8 cellular contexts compared by ENCODE assay signal in genomic region chrX:19991350-19991718, GRCh38. TPM values are rescaled to one million over a fixed set of nuclear protein-coding genes. Genes with fewer than 3 reads are reported as not detected.
DNase-seq lines count a peak whose midpoint lies in the region; ATAC-seq, FAIRE-seq and TF ChIP-seq lines count a peak whose summit lies in the region.

No MANE protein-coding gene starts in this region.

- no peaks in the 10 kb centered on the region for H3K9me3 Mint-ChIP-seq in osteocyte (ENCODE audit: unreplicated experiment)

- DNase-seq in COLO829 (ENCODE audit: low spot score) (peak; percentile 3), NAMALWA (ENCODE audit: low spot score) (peak; percentile 13), caudate nucleus (lab: John Stamatoyannopoulos, UW) (no peak), osteocyte (ENCODE audit: extremely low spot score, unreplicated experiment) (no peak), iPS-NIHi11 (ENCODE audit: low spot score) (no peak), HTR-8/SVneo (ENCODE audit: insufficient read length, low spot score) (no peak)

- no peaks in the 10 kb centered on the region for H3K27me3 Mint-ChIP-seq in osteocyte (ENCODE audit: unreplicated experiment)

- peak overlapping the region; percentile 84 for H3K27ac ChIP-seq in caudate nucleus (ENCODE audit: low read depth, low read length)

- peak overlapping the region; percentile 75 for H3K4me3 Mint-ChIP-seq in osteocyte (ENCODE audit: unreplicated experiment)

- H3K36me3 Mint-ChIP-seq in osteocyte (ENCODE audit: unreplicated experiment) = no peaks in the 10 kb centered on the region

- TF ChIP-seq CTCF in osteocyte (IDR thresholded peaks at IDR 0.05) = no peak

- peak overlapping the region; percentile 79 for H3K27ac Mint-ChIP-seq in osteocyte (ENCODE audit: unreplicated experiment)

- H3K4me1 Mint-ChIP-seq in osteocyte (ENCODE audit: unreplicated experiment) = peaks cover 10% of the 10 kb centered on the region

- ATAC-seq in HG03460 (IDR thresholded peaks at IDR 0.05; ENCODE audit: unreplicated experiment) (no peak), GM21619 (IDR thresholded peaks at IDR 0.05; ENCODE audit: unreplicated experiment) (no peak)

- no peak for FAIRE-seq in HTR-8/SVneo (lab: Jason Lieb, UNC)

RNA-seq across cellular contexts. Expression of gene BCLAF3, which starts 0.5 kb away (rescaled TPM):
- 11.4 and 11.5 TPM in 2 replicates for total RNA-seq in osteocyte

Comparison
In these comparisons a context has a peak if more than half of its experiments do, and no peak if none do; other contexts are left out.
1. DNase-seq: peak in COLO829 (single experiment) and NAMALWA (single experiment); none in caudate nucleus (0 of 61), osteocyte (single experiment), iPS-NIHi11 (single experiment) and HTR-8/SVneo (single experiment).